ENCODE assay signal across 39 cellular contexts in genomic region chr11:18715476-18715875, GRCh38. TPM values are rescaled to one million over a fixed set of nuclear protein-coding genes. Genes with fewer than 3 reads are reported as not detected.
"Had no signal": no experiment of that assay in that cellular context is flagged by ENCODE, and none has a peak within 500 bp of the region (broad histone marks: within the 10 kb centered on the region; RNA-seq: fewer than 3 reads in every experiment).

No MANE protein-coding gene starts in this region.

- H3K27me3 ChIP-seq: adrenal gland, body of pancreas, breast epithelium, MG63, Peyer's patch, SJSA1 had no signal

- H3K4me1 ChIP-seq: adrenal gland, body of pancreas, breast epithelium, Peyer's patch, SJSA1 had no signal

- H3K9me3 Mint-ChIP-seq: activated B cell treated with CpG ODN at 0.5 μM for 24 hours; activated CD4-positive, alpha-beta memory T cell treated with anti-CD3 and anti-CD28 coated beads for 36 hours; activated naive CD4-positive, alpha-beta T cell treated with anti-CD3 and anti-CD28 coated beads for 36 hours; activated naive CD4-positive, alpha-beta T cell treated with anti-CD3 and anti-CD28 coated beads, Interleukin-2, amount 50 U/mL, for 72 hours; activated T-cell treated with anti-CD3 and anti-CD28 coated beads, Interleukin-2, amount 50 U/mL, for 4 hours; activated T-helper 1 cell treated with anti-CD3 and anti-CD28 coated beads, Interleukin-12 subunit alpha, Interleukin-12 subunit beta, Interleukin-2, Interleukin-4 antibody, amounts not matched to agents 30 ng/mL and 10 ng/mL and 1 ng/mL, durations not matched to agents 14 hours and 24 hours and 36 hours; T-helper 1 cell treated with Interleukin-12 subunit alpha and Interleukin-12 subunit beta and Interleukin-4 antibody, amounts not matched to agents 30 μg/mL and 1 μg/mL, for 36 hours; T-helper 2 cell treated with Interferon-gamma antibody and Interleukin-4, amounts not matched to agents 5 μg/mL and 100 μg/mL, for 36 hours had no signal

- H3K9me3 ChIP-seq: adrenal gland, body of pancreas, breast epithelium, MG63, Peyer's patch, SJSA1, SK-N-SH had no signal

- H3K4me2 ChIP-seq: SK-N-SH had no signal

- ATAC-seq: activated T-cell treated with anti-CD3 and anti-CD28 coated beads, Interleukin-2, amount 50 U/mL, for 4 hours; body of pancreas; PC-3 had no signal

- FAIRE-seq: astrocyte, TTC549 had no signal

- H3K4me3 Mint-ChIP-seq: activated B cell treated with CpG ODN at 0.5 μM for 24 hours; activated CD4-positive, alpha-beta memory T cell treated with anti-CD3 and anti-CD28 coated beads for 36 hours; activated naive CD4-positive, alpha-beta T cell treated with anti-CD3 and anti-CD28 coated beads for 36 hours; activated T-cell treated with anti-CD3 and anti-CD28 coated beads, Interleukin-2, amount 50 U/mL, for 4 hours; activated T-helper 1 cell treated with anti-CD3 and anti-CD28 coated beads, Interleukin-12 subunit alpha, Interleukin-12 subunit beta, Interleukin-2, Interleukin-4 antibody, amounts not matched to agents 30 ng/mL and 10 ng/mL and 1 ng/mL, durations not matched to agents 14 hours and 24 hours and 36 hours; T-helper 1 cell treated with Interleukin-12 subunit alpha and Interleukin-12 subunit beta and Interleukin-4 antibody, amounts not matched to agents 30 μg/mL and 1 μg/mL, for 36 hours; T-helper 2 cell treated with Interferon-gamma antibody and Interleukin-4, amounts not matched to agents 5 μg/mL and 100 μg/mL, for 36 hours had no signal

- H3K27ac ChIP-seq: adrenal gland, body of pancreas, breast epithelium, Peyer's patch, SJSA1, VCaP had no signal

- H3K27me3 Mint-ChIP-seq: activated CD4-positive, alpha-beta memory T cell treated with anti-CD3 and anti-CD28 coated beads for 36 hours had no signal

- H3K4me3 ChIP-seq: adrenal gland, body of pancreas, breast epithelium, MG63, Peyer's patch, SJSA1 had no signal

- H3K9ac ChIP-seq: SK-N-SH had no signal

- H3K4me1 Mint-ChIP-seq: activated B cell treated with CpG ODN at 0.5 μM for 24 hours had no signal

- H3K36me3 Mint-ChIP-seq: activated CD4-positive, alpha-beta memory T cell treated with anti-CD3 and anti-CD28 coated beads for 36 hours; activated naive CD4-positive, alpha-beta T cell treated with anti-CD3 and anti-CD28 coated beads, Interleukin-2, amount 50 U/mL, for 72 hours had no signal

- DNase-seq: activated B cell treated with CpG ODN at 0.5 μM for 24 hours; activated CD4-positive, alpha-beta memory T cell treated with anti-CD3 and anti-CD28 coated beads for 36 hours; activated CD4-positive, alpha-beta T cell treated with anti-CD3 and anti-CD28 coated beads for 4 hours; activated CD4-positive, alpha-beta T cell treated with anti-CD3 and anti-CD28 coated beads, Interleukin-2, amount 50 U/mL, for 1 hour; activated CD4-positive, CD25-positive, alpha-beta regulatory T cell treated with anti-CD3 and anti-CD28 coated beads, Interleukin-2, amount 50 U/mL, for 72 hours; activated CD8-positive, alpha-beta memory T cell treated with anti-CD3 and anti-CD28 coated beads, Interleukin-2, amount 50 U/mL, for 4 hours; activated gamma-delta T cell treated with Interleukin-2 at 50 U/mL for 16 hours; activated naive CD4-positive, alpha-beta T cell treated with anti-CD3 and anti-CD28 coated beads for 36 hours; activated T-cell treated with anti-CD3 and anti-CD28 coated beads for 4 hours; activated T-cell treated with anti-CD3 and anti-CD28 coated beads, Interleukin-2, amount 50 U/mL, for 4 hours; adrenal gland; body of pancreas; caudate nucleus; Karpas-422; KBM-7; MG63; NCI-H1048; NCI-H1105 treated with DMSO at 0.1 percent for 48 hours; NCI-H1436; NCI-H1694; NCI-H1930; NCI-H345; NCI-H524 treated with DMSO at 0.1 percent for 48 hours; NK-92 treated with Interleukin-12 subunit alpha and Interleukin-12 subunit beta, amount 100 ng/mL, for 24 hours; PC-3; Peyer's patch; RPMI8226; SHP77 treated with DMSO at 0.1 percent for 48 hours; SK-N-SH had no signal

- H3K36me3 ChIP-seq: adrenal gland, breast epithelium, MG63, Peyer's patch, SJSA1 had no signal

- H3K27ac Mint-ChIP-seq: activated B cell treated with CpG ODN at 0.5 μM for 24 hours; activated CD4-positive, alpha-beta memory T cell treated with anti-CD3 and anti-CD28 coated beads for 36 hours; activated naive CD4-positive, alpha-beta T cell treated with anti-CD3 and anti-CD28 coated beads for 36 hours; activated naive CD4-positive, alpha-beta T cell treated with anti-CD3 and anti-CD28 coated beads, Interleukin-2, amount 50 U/mL, for 72 hours; activated T-helper 1 cell treated with anti-CD3 and anti-CD28 coated beads, Interleukin-12 subunit alpha, Interleukin-12 subunit beta, Interleukin-2, Interleukin-4 antibody, amounts not matched to agents 30 ng/mL and 10 ng/mL and 1 ng/mL, durations not matched to agents 14 hours and 24 hours and 36 hours; T-helper 1 cell treated with Interleukin-12 subunit alpha and Interleukin-12 subunit beta and Interleukin-4 antibody, amounts not matched to agents 30 μg/mL and 1 μg/mL, for 36 hours; T-helper 2 cell treated with Interferon-gamma antibody and Interleukin-4, amounts not matched to agents 5 μg/mL and 100 μg/mL, for 36 hours had no signal

RNA-seq across cellular contexts. Expression of gene IGSF22, which starts 10.5 kb away (rescaled TPM):
- total RNA-seq: body of pancreas, NCI-H460, PC-3, Peyer's patch, SJSA1 had no signal

RNA-seq across cellular contexts. Expression of gene TMEM86A, which starts 16.9 kb away (rescaled TPM):
- total RNA-seq: NCI-H460 had no signal
